In the genomic region with DNA sequence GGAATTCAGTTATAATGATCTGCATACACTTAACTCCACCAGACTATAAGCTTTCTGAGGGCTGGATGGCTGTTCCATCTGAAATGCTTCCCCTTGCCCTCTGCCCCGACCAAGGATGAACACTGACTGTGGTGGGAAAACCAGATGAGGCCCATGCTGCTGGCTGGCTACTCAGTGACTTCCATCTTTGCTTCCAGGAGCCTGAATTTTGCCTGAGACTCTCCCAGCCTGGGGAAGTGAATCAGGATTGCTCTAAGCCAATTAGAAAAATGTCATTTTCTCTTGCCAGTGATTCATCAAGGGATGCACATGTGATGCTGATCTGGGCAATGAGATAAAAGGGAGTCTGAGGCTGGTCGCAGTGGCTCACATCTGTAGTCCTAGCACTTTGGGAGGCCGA, we compare ENCODE assay signal across 1 cellular context.
TF ChIP-seq lines count a peak whose summit lies in the region.

No MANE protein-coding gene starts in this region.

TF ChIP-seq in GM23338, 12 proteins besides CTCF, POLR2A, EP300 and RAD21 (continued from another document):
- TF ChIP-seq, protein P1, sequence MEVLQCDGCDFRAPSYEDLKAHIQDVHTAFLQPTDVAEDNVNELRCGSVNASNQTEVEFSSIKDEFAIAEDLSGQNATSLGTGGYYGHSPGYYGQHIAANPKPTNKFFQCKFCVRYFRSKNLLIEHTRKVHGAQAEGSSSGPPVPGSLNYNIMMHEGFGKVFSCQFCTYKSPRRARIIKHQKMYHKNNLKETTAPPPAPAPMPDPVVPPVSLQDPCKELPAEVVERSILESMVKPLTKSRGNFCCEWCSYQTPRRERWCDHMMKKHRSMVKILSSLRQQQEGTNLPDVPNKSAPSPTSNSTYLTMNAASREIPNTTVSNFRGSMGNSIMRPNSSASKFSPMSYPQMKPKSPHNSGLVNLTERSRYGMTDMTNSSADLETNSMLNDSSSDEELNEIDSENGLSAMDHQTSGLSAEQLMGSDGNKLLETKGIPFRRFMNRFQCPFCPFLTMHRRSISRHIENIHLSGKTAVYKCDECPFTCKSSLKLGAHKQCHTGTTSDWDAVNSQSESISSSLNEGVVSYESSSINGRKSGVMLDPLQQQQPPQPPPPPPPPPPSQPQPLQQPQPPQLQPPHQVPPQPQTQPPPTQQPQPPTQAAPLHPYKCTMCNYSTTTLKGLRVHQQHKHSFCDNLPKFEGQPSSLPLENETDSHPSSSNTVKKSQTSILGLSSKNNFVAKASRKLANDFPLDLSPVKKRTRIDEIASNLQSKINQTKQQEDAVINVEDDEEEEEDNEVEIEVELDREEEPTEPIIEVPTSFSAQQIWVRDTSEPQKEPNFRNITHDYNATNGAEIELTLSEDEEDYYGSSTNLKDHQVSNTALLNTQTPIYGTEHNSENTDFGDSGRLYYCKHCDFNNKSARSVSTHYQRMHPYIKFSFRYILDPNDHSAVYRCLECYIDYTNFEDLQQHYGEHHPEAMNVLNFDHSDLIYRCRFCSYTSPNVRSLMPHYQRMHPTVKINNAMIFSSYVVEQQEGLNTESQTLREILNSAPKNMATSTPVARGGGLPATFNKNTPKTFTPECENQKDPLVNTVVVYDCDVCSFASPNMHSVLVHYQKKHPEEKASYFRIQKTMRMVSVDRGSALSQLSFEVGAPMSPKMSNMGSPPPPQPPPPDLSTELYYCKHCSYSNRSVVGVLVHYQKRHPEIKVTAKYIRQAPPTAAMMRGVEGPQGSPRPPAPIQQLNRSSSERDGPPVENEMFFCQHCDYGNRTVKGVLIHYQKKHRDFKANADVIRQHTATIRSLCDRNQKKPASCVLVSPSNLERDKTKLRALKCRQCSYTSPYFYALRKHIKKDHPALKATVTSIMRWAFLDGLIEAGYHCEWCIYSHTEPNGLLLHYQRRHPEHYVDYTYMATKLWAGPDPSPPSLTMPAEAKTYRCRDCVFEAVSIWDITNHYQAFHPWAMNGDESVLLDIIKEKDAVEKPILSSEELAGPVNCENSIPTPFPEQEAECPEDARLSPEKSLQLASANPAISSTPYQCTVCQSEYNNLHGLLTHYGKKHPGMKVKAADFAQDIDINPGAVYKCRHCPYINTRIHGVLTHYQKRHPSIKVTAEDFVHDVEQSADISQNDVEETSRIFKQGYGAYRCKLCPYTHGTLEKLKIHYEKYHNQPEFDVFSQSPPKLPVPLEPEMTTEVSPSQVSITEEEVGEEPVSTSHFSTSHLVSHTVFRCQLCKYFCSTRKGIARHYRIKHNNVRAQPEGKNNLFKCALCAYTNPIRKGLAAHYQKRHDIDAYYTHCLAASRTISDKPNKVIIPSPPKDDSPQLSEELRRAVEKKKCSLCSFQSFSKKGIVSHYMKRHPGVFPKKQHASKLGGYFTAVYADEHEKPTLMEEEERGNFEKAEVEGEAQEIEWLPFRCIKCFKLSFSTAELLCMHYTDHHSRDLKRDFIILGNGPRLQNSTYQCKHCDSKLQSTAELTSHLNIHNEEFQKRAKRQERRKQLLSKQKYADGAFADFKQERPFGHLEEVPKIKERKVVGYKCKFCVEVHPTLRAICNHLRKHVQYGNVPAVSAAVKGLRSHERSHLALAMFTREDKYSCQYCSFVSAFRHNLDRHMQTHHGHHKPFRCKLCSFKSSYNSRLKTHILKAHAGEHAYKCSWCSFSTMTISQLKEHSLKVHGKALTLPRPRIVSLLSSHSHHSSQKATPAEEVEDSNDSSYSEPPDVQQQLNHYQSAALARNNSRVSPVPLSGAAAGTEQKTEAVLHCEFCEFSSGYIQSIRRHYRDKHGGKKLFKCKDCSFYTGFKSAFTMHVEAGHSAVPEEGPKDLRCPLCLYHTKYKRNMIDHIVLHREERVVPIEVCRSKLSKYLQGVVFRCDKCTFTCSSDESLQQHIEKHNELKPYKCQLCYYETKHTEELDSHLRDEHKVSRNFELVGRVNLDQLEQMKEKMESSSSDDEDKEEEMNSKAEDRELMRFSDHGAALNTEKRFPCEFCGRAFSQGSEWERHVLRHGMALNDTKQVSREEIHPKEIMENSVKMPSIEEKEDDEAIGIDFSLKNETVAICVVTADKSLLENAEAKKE (CRISPR knock-in tag; IDR thresholded peaks at IDR 0.05), result no peak
- TF ChIP-seq JUNB (IDR thresholded peaks at IDR 0.05; ENCODE audit: unreplicated experiment) (no peak), ZNF331 (CRISPR knock-in tag; IDR thresholded peaks at IDR 0.05; ENCODE audit: low read depth) (no peak), CREB1 (CRISPR knock-in tag; IDR thresholded peaks at IDR 0.05; ENCODE audit: low read depth) (no peak), NANOG (IDR thresholded peaks at IDR 0.05; ENCODE audit: borderline replicate concordance) (no peak), EZH2phosphoT487 (IDR thresholded peaks at IDR 0.05; ENCODE audit: unreplicated experiment) (no peak), STAT1 (IDR thresholded peaks at IDR 0.05; ENCODE audit: unreplicated experiment) (no peak)
- TF ChIP-seq, protein P2, sequence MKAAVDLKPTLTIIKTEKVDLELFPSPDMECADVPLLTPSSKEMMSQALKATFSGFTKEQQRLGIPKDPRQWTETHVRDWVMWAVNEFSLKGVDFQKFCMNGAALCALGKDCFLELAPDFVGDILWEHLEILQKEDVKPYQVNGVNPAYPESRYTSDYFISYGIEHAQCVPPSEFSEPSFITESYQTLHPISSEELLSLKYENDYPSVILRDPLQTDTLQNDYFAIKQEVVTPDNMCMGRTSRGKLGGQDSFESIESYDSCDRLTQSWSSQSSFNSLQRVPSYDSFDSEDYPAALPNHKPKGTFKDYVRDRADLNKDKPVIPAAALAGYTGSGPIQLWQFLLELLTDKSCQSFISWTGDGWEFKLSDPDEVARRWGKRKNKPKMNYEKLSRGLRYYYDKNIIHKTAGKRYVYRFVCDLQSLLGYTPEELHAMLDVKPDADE (IDR thresholded peaks at IDR 0.05), result no peak
TF ChIP-seq in GM23338: peak in this region for 0.
